Comparison of ENCODE assay signal across 8 cellular contexts in the genomic region with DNA sequence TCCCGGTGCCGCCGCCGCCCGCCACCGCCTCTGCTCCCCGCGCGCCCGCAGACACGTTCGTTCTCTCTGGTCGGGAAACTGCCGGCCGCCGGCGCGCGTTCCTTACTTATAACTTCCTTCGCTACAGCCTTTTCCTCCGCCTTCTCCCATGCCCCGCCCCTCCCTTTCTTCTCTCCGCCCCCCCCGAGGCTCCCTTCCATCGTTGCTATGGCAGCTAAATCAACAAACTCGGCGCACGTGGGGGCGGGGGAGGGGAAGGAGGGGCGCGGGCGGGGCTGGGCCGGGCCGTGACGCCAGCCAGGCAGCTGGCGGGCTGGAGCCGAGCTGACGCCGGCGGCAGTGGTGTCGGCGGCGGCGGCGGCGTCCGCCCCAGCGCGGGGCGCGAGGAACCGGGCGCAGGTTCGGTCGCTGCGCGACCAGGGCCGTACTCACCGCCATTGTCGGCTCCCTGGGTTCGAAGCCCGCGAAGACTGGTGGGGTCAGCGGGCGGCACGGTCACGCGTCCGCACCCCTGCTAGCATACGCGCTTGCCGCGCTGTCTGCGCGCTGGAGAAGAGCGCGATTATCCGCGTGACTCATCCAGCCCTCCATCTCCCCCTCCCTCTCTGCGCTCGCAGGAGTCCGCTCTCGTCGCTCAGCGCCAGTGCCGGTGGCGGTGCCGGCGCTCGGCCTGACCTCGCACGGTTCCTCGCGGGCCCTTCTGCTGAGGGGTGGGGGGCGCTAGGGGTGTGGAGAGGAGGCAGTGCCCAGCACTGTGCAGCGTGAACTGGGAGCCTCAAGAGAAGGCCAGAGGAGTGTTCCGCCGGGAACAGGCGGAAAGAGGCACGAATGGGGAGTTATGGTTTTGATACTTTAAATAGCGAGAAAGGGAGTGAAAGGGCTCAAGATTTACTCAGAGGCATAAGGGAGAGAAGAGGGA. TPM values are rescaled to one million over a fixed set of nuclear protein-coding genes. Genes with fewer than 3 reads are reported as not detected.
A peak's percentile ranks its signal among the peaks of the same experiment; 100 is the strongest.
DNase-seq lines count a peak whose midpoint lies in the region; ATAC-seq and TF ChIP-seq lines count a peak whose summit lies in the region.

A gene (minus strand): TSS at position 83 of the 919 bp plus-strand sequence. CDS start 597 bp downstream, outside the sequence.

- H3K4me3 Mint-ChIP-seq in CD8-positive, alpha-beta T cell, result peak within 1 kb of the TSS; percentile 57
- peak within 1 kb of the TSS; percentile 71 for H3K4me3 Mint-ChIP-seq in activated T-helper 2 cell treated with anti-CD3 and anti-CD28 coated beads, Interferon-gamma antibody, Interleukin-2, Interleukin-4, amounts not matched to agents 10 μg/mL and 5 μg/mL and 100 μg/mL, durations not matched to agents 14 hours and 24 hours and 36 hours (ENCODE audit: low read depth)
- peak within 1 kb of the TSS; percentile 59 to 85 (median 73) for H3K4me3 Mint-ChIP-seq in naive thymus-derived CD4-positive, alpha-beta T cell
- H3K4me3 Mint-ChIP-seq in stimulated activated memory B cell treated with anti-CD40 and anti-IgM and Interleukin-4, amounts not matched to agents 10 μg/mL and 1 μg/mL and 100 μg/mL, for 72 hours, result peak within 1 kb of the TSS; percentile 73

- H3K4me3 ChIP-seq in CD8-positive, alpha-beta T cell (ENCODE audit: low read depth, low read length), result peak within 1 kb of the TSS; percentile 4
- H3K4me3 ChIP-seq in HUES48 (ENCODE audit: low read depth, low read length) (peak within 1 kb of the TSS; percentile 74), PC-9 (peak within 1 kb of the TSS; percentile 100), fibroblast of pulmonary artery (replicated peaks; ENCODE audit: low read depth, low read length) (peak within 1 kb of the TSS; percentile 85)
- no peak within 1 kb of the TSS for H3K4me3 ChIP-seq in naive thymus-derived CD4-positive, alpha-beta T cell (ENCODE audit: low read length)

- BruUV-seq in PC-9 (replicated peaks; lab: Mats Ljungman, UMichigan), result no TSS peak

- no peaks in the 10 kb centered on the region for H3K9me3 Mint-ChIP-seq in CD8-positive, alpha-beta T cell
- no peaks in the 10 kb centered on the region for H3K9me3 Mint-ChIP-seq in activated T-helper 2 cell treated with anti-CD3 and anti-CD28 coated beads, Interferon-gamma antibody, Interleukin-2, Interleukin-4, amounts not matched to agents 10 μg/mL and 5 μg/mL and 100 μg/mL, durations not matched to agents 14 hours and 24 hours and 36 hours
- peaks cover 0 to 13% (median 0%) of the 10 kb centered on the region in 11 donors for H3K9me3 Mint-ChIP-seq in naive thymus-derived CD4-positive, alpha-beta T cell
- no peaks in the 10 kb centered on the region for H3K9me3 Mint-ChIP-seq in stimulated activated memory B cell treated with anti-CD40 and anti-IgM and Interleukin-4, amounts not matched to agents 10 μg/mL and 1 μg/mL and 100 μg/mL, for 72 hours

- peaks cover 14% of the 10 kb centered on the region for H3K4me1 Mint-ChIP-seq in CD8-positive, alpha-beta T cell (ENCODE audit: low read depth)
- H3K4me1 Mint-ChIP-seq in activated T-helper 2 cell treated with anti-CD3 and anti-CD28 coated beads, Interferon-gamma antibody, Interleukin-2, Interleukin-4, amounts not matched to agents 10 μg/mL and 5 μg/mL and 100 μg/mL, durations not matched to agents 14 hours and 24 hours and 36 hours (ENCODE audit: low read depth), result peaks cover 5% of the 10 kb centered on the region
- peaks cover 5 to 28% (median 15%) of the 10 kb centered on the region in 7 donors for H3K4me1 Mint-ChIP-seq in naive thymus-derived CD4-positive, alpha-beta T cell
- peaks cover 31% of the 10 kb centered on the region for H3K4me1 Mint-ChIP-seq in stimulated activated memory B cell treated with anti-CD40 and anti-IgM and Interleukin-4, amounts not matched to agents 10 μg/mL and 1 μg/mL and 100 μg/mL, for 72 hours

- no peak within 1 kb of the TSS for H3K27ac Mint-ChIP-seq in CD8-positive, alpha-beta T cell
- H3K27ac Mint-ChIP-seq in activated T-helper 2 cell treated with anti-CD3 and anti-CD28 coated beads, Interferon-gamma antibody, Interleukin-2, Interleukin-4, amounts not matched to agents 10 μg/mL and 5 μg/mL and 100 μg/mL, durations not matched to agents 14 hours and 24 hours and 36 hours, result no peak within 1 kb of the TSS
- peak within 1 kb of the TSS in 1 of 9 donors; percentile 80 for H3K27ac Mint-ChIP-seq in naive thymus-derived CD4-positive, alpha-beta T cell
- H3K27ac Mint-ChIP-seq in stimulated activated memory B cell treated with anti-CD40 and anti-IgM and Interleukin-4, amounts not matched to agents 10 μg/mL and 1 μg/mL and 100 μg/mL, for 72 hours, result peak within 1 kb of the TSS; percentile 77

- H3K79me2 ChIP-seq in PC-9 (ENCODE audit: low read depth), result peaks cover 44% of the 10 kb centered on the region

- CTCF ChIA-PET in CD8-positive, alpha-beta T cell (lab: Charles Lee), result no interaction called here
- CTCF ChIA-PET in PC-9 (lab: Charles Lee), result interaction anchor here (0.7 kb wide), 1 partner anchor 140 kb away, joined by 3 read pairs; no protein-coding TSS in a partner anchor
- CTCF ChIA-PET in naive thymus-derived CD4-positive, alpha-beta T cell (lab: Charles Lee), result no interaction called here

- H3K36me3 Mint-ChIP-seq in CD8-positive, alpha-beta T cell, result no peaks in the 10 kb centered on the region
- H3K36me3 Mint-ChIP-seq in activated T-helper 2 cell treated with anti-CD3 and anti-CD28 coated beads, Interferon-gamma antibody, Interleukin-2, Interleukin-4, amounts not matched to agents 10 μg/mL and 5 μg/mL and 100 μg/mL, durations not matched to agents 14 hours and 24 hours and 36 hours (ENCODE audit: low read depth), result peaks cover 3% of the 10 kb centered on the region
- no peaks in the 10 kb centered on the region for H3K36me3 Mint-ChIP-seq in naive thymus-derived CD4-positive, alpha-beta T cell
- H3K36me3 Mint-ChIP-seq in stimulated activated memory B cell treated with anti-CD40 and anti-IgM and Interleukin-4, amounts not matched to agents 10 μg/mL and 1 μg/mL and 100 μg/mL, for 72 hours, result no peaks in the 10 kb centered on the region

- H4K20me1 ChIP-seq in PC-9 (ENCODE audit: insufficient read depth), result peaks cover 14% of the 10 kb centered on the region

- H3K27ac ChIP-seq in CD8-positive, alpha-beta T cell (ENCODE audit: low read depth, low read length), result no peak within 1 kb of the TSS
- H3K27ac ChIP-seq in HUES48 (ENCODE audit: low read depth, low read length), result peak within 1 kb of the TSS; percentile 69
- H3K27ac ChIP-seq in PC-9, result peak within 1 kb of the TSS; percentile 85
- no peak within 1 kb of the TSS for H3K27ac ChIP-seq in naive thymus-derived CD4-positive, alpha-beta T cell (ENCODE audit: low read depth, low read length)

- intact Hi-C loops in CD8-positive, alpha-beta T cell (cut with DNase I, micrococcal nuclease), result no loop called here
- intact Hi-C loops in PC-9 (cut with micrococcal nuclease; ENCODE audit: unreplicated experiment), result loop anchor here (1.0 to 10.0 kb wide), 13 partner anchors 97 to 1062 kb away; no protein-coding TSS in a partner anchor
- intact Hi-C loops in activated T-helper 2 cell treated with anti-CD3 and anti-CD28 coated beads, Interferon-gamma antibody, Interleukin-2, Interleukin-4, amounts not matched to agents 10 μg/mL and 5 μg/mL and 100 μg/mL, durations not matched to agents 14 hours and 24 hours and 36 hours (cut with micrococcal nuclease), result loop anchor here (5.0 to 10.0 kb wide), 3 partner anchors 208 to 1825 kb away; a partner anchor contains a TSS
- intact Hi-C loops in naive thymus-derived CD4-positive, alpha-beta T cell (cut with micrococcal nuclease), result loop anchor here in 1 of 2 donors (2.0 to 10.0 kb wide), 4 partner anchors 207 to 1625 kb away; a partner anchor contains a TSS

- H3K9me2 ChIP-seq in PC-9 (ENCODE audit: insufficient read depth), result no peaks in the 10 kb centered on the region

- peaks cover 17% of the 10 kb centered on the region for H3F3A ChIP-seq in PC-9 (ENCODE audit: insufficient read depth, low read depth)

- H3K9me3 ChIP-seq in CD8-positive, alpha-beta T cell (ENCODE audit: low read length), result no peaks in the 10 kb centered on the region
- H3K9me3 ChIP-seq in HUES48 (ENCODE audit: control insufficient read depth, insufficient read depth, low read length) (no peaks in the 10 kb centered on the region), PC-9 (ENCODE audit: insufficient read depth, low read depth) (no peaks in the 10 kb centered on the region)
- no peaks in the 10 kb centered on the region for H3K9me3 ChIP-seq in naive thymus-derived CD4-positive, alpha-beta T cell (ENCODE audit: control insufficient read depth in 2 of 3, low read length in 3 of 3)

- peak within 1 kb of the TSS; percentile 92 for H3K4me2 ChIP-seq in PC-9

- peaks cover 46% of the 10 kb centered on the region for H3K27me3 Mint-ChIP-seq in CD8-positive, alpha-beta T cell (ENCODE audit: low read depth)
- peaks cover 64% of the 10 kb centered on the region for H3K27me3 Mint-ChIP-seq in activated T-helper 2 cell treated with anti-CD3 and anti-CD28 coated beads, Interferon-gamma antibody, Interleukin-2, Interleukin-4, amounts not matched to agents 10 μg/mL and 5 μg/mL and 100 μg/mL, durations not matched to agents 14 hours and 24 hours and 36 hours (ENCODE audit: low read depth)
- peaks cover 56 to 71% (median 60%) of the 10 kb centered on the region in 5 donors for H3K27me3 Mint-ChIP-seq in naive thymus-derived CD4-positive, alpha-beta T cell
- peaks cover 58% of the 10 kb centered on the region for H3K27me3 Mint-ChIP-seq in stimulated activated memory B cell treated with anti-CD40 and anti-IgM and Interleukin-4, amounts not matched to agents 10 μg/mL and 1 μg/mL and 100 μg/mL, for 72 hours

- H3K4me1 ChIP-seq in CD8-positive, alpha-beta T cell (ENCODE audit: insufficient read depth, low read length), result no peaks in the 10 kb centered on the region
- H3K4me1 ChIP-seq in HUES48 (ENCODE audit: control insufficient read depth, insufficient read depth, low read length), result peaks cover 20% of the 10 kb centered on the region
- H3K4me1 ChIP-seq in PC-9 (replicated peaks; ENCODE audit: insufficient read depth), result peaks cover 29% of the 10 kb centered on the region
- peaks cover 0 to 5% of the 10 kb centered on the region in 2 donors for H3K4me1 ChIP-seq in naive thymus-derived CD4-positive, alpha-beta T cell (ENCODE audit: control insufficient read depth in 2 of 2, insufficient read depth in 2 of 2, low read length in 2 of 2)

- peak within 1 kb of the TSS; percentile 62 for H3K9ac ChIP-seq in HUES48 (ENCODE audit: low read depth, low read length)

- H3K36me3 ChIP-seq in CD8-positive, alpha-beta T cell (ENCODE audit: insufficient read depth, low read length), result no peaks in the 10 kb centered on the region
- H3K36me3 ChIP-seq in HUES48 (ENCODE audit: control insufficient read depth, insufficient read depth, low read length), result peaks cover 8% of the 10 kb centered on the region
- H3K36me3 ChIP-seq in PC-9 (ENCODE audit: low read depth), result peaks cover 19% of the 10 kb centered on the region
- no peaks in the 10 kb centered on the region for H3K36me3 ChIP-seq in naive thymus-derived CD4-positive, alpha-beta T cell (ENCODE audit: control insufficient read depth in 2 of 3, insufficient read depth in 3 of 3, low read length in 3 of 3)

- H2AFZ ChIP-seq in PC-9, result peak within 1 kb of the TSS; percentile 89

- TF ChIP-seq CTCF in CD8-positive, alpha-beta T cell (IDR thresholded peaks at IDR 0.05), result no peak
- TF ChIP-seq CTCF in PC-9 (conservative IDR thresholded peaks at IDR 0.05) (no peak), fibroblast of pulmonary artery (IDR thresholded peaks at IDR 0.05; ENCODE audit: low read length, missing control alignments) (no peak)

- ATAC-seq in CD8-positive, alpha-beta T cell, result peak; percentile 62
- peak; percentile 64 for ATAC-seq in GM21423 (IDR thresholded peaks at IDR 0.05; ENCODE audit: unreplicated experiment)
- peak; percentile 77 for ATAC-seq in naive thymus-derived CD4-positive, alpha-beta T cell
- ATAC-seq in stimulated activated memory B cell treated with anti-CD40 and anti-IgM and Interleukin-4, amounts not matched to agents 10 μg/mL and 1 μg/mL and 100 μg/mL, for 72 hours, result peak; percentile 88

- peak in 5 of 7 experiments; percentile 10 to 33 (median 23) for DNase-seq in CD8-positive, alpha-beta T cell
- peak; percentile 78 to 92 for DNase-seq in PC-9
- DNase-seq in activated T-helper 2 cell treated with anti-CD3 and anti-CD28 coated beads, Interferon-gamma antibody, Interleukin-2, Interleukin-4, amounts not matched to agents 10 μg/mL and 5 μg/mL and 100 μg/mL, durations not matched to agents 14 hours and 24 hours and 36 hours (ENCODE audit: low spot score), result peak; percentile 68
- peak; percentile 96 for DNase-seq in fibroblast of pulmonary artery (ENCODE audit: low read depth)
- DNase-seq in naive thymus-derived CD4-positive, alpha-beta T cell, result peak in 7 of 9 donors; percentile 7 to 72 (median 23)

- POLR2A ChIA-PET in CD8-positive, alpha-beta T cell (lab: Charles Lee), result no interaction called here
- POLR2A ChIA-PET in PC-9 (lab: Charles Lee; ENCODE audit: unreplicated experiment), result interaction anchor here (0.5 to 1.0 kb wide), 12 partner anchors 94 to 1054 kb away, joined by 3 to 22 read pairs (median 6); no protein-coding TSS in a partner anchor
- POLR2A ChIA-PET in naive thymus-derived CD4-positive, alpha-beta T cell (lab: Charles Lee), result no interaction called here

- no peaks in the 10 kb centered on the region for H3K27me3 ChIP-seq in CD8-positive, alpha-beta T cell (ENCODE audit: insufficient read depth, low read length)
- H3K27me3 ChIP-seq in HUES48 (ENCODE audit: control insufficient read depth, insufficient read depth, low read length), result peaks cover 58% of the 10 kb centered on the region
- H3K27me3 ChIP-seq in PC-9 (ENCODE audit: insufficient read depth, low read depth), result no peaks in the 10 kb centered on the region
- H3K27me3 ChIP-seq in naive thymus-derived CD4-positive, alpha-beta T cell (ENCODE audit: control insufficient read depth in 2 of 2, insufficient read depth in 2 of 2, low read length in 2 of 2), result peaks cover 0 to 3% of the 10 kb centered on the region in 2 donors

RNA-seq across cellular contexts. Expression of the gene that starts here (rescaled TPM):
- 1 to 10 TPM; 5.4 to 7.2 TPM for total RNA-seq in CD8-positive, alpha-beta T cell
- total RNA-seq in PC-9 (2021), result 48.5 and 49.0 TPM in 2 replicates
- total RNA-seq in activated T-helper 2 cell treated with anti-CD3 and anti-CD28 coated beads, Interferon-gamma antibody, Interleukin-2, Interleukin-4, amounts not matched to agents 10 μg/mL and 5 μg/mL and 100 μg/mL, durations not matched to agents 14 hours and 24 hours and 36 hours, result 0.52 and 1.4 TPM in 2 replicates
- 100 to 1,000 TPM in 1 of 5 experiments, 10 to 100 TPM in 1, 1 to 10 TPM in 1, under 1 TPM in 2; 0.29 to 266 (median 1.0) TPM for total RNA-seq in naive thymus-derived CD4-positive, alpha-beta T cell
- not detected for polyA plus RNA-seq in naive thymus-derived CD4-positive, alpha-beta T cell

Comparison
In these comparisons a context has a peak if more than half of its experiments do, and no peak if none do; other contexts are left out.
1. DNase-seq: peak in every context shown above with its lines; median percentile 96 in fibroblast of pulmonary artery; 85 in PC-9; 68 in activated T-helper 2 cell treated with anti-CD3 and anti-CD28 coated beads, Interferon-gamma antibody, Interleukin-2, Interleukin-4, amounts not matched to agents 10 μg/mL and 5 μg/mL and 100 μg/mL, durations not matched to agents 14 hours and 24 hours and 36 hours; 23 in CD8-positive, alpha-beta T cell; 23 in naive thymus-derived CD4-positive, alpha-beta T cell.
2. H3K27ac ChIP-seq: peak in HUES48 (single experiment) and PC-9 (single experiment); none in CD8-positive, alpha-beta T cell (single experiment) and naive thymus-derived CD4-positive, alpha-beta T cell (single experiment).
3. intact Hi-C loops: an anchor here in PC-9 (1.0 to 10.0 kb wide) and activated T-helper 2 cell treated with anti-CD3 and anti-CD28 coated beads, Interferon-gamma antibody, Interleukin-2, Interleukin-4, amounts not matched to agents 10 μg/mL and 5 μg/mL and 100 μg/mL, durations not matched to agents 14 hours and 24 hours and 36 hours (5.0 to 10.0 kb wide); none called in CD8-positive, alpha-beta T cell.
4. Peak in every context shown above with its lines, with median percentiles within 50 percentile points of each other: ATAC-seq and H3K4me3 Mint-ChIP-seq.